In genomic region chr16:1330931-1331711, GRCh38 we compare ENCODE assay signal across 9 cellular contexts. TPM values are rescaled to one million over a fixed set of nuclear protein-coding genes. Genes with fewer than 3 reads are reported as not detected.
A peak's percentile ranks its signal among the peaks of the same experiment; 100 is the strongest.
DNase-seq lines count a peak whose midpoint lies in the region; ATAC-seq and TF ChIP-seq lines count a peak whose summit lies in the region.
"Had no signal": no experiment of that assay in that cellular context is flagged by ENCODE, and none has a peak within 500 bp of the region (broad histone marks: within the 10 kb centered on the region; RNA-seq: fewer than 3 reads in every experiment).

No MANE protein-coding gene starts in this region.

- H3K9me3 ChIP-seq in Caco-2 (no peaks in the 10 kb centered on the region), MM.1S (replicated peaks; ENCODE audit: insufficient read depth, low read length) (no peaks in the 10 kb centered on the region)

- H3K27ac Mint-ChIP-seq in Caco-2 (ENCODE audit: unreplicated experiment), result peak overlapping the region; percentile 19
- H3K27ac Mint-ChIP-seq in progenitor cell of endocrine pancreas, result peak overlapping the region; percentile 87

- H3K27me3 ChIP-seq in Caco-2 (replicated peaks; ENCODE audit: control insufficient read depth, insufficient read depth, low read length) (no peaks in the 10 kb centered on the region; the same call in 1 of the 2 replicates), MM.1S (replicated peaks; ENCODE audit: insufficient read depth, low read length) (peaks cover 35% of the 10 kb centered on the region), foreskin keratinocyte (peaks cover 53% of the 10 kb centered on the region)

- H3K4me3 Mint-ChIP-seq in Caco-2 (ENCODE audit: unreplicated experiment) (no peak overlapping the region), progenitor cell of endocrine pancreas (ENCODE audit: low read depth) (peak overlapping the region; percentile 63)

- intact Hi-C loops in Caco-2 (cut with micrococcal nuclease; ENCODE audit: unreplicated experiment), result no loop called here

- H3K9me3 Mint-ChIP-seq in Caco-2 (ENCODE audit: unreplicated experiment), result no peaks in the 10 kb centered on the region
- no peaks in the 10 kb centered on the region for H3K9me3 Mint-ChIP-seq in progenitor cell of endocrine pancreas (ENCODE audit: low read depth)

- ATAC-seq in GM21367 (IDR thresholded peaks at IDR 0.05; ENCODE audit: unreplicated experiment) (no peak), foreskin keratinocyte (no peak)

- H3K27ac ChIP-seq in MM.1S (ENCODE audit: low read length), result peak overlapping the region; percentile 58; the same call in 1 of the 2 replicates
- H3K27ac ChIP-seq in foreskin keratinocyte, result no peak overlapping the region

- peak overlapping the region; percentile 89 for H2AFZ ChIP-seq in MM.1S (ENCODE audit: low read length)

- TF ChIP-seq POLR2A in erythroblast (IDR thresholded peaks at IDR 0.05; ENCODE audit: low read length), result no peak

- CTCF ChIA-PET in Caco-2 (lab: Charles Lee), result interaction anchor here (0.6 kb wide), 1 partner anchor 99 kb away, joined by 5 read pairs; no protein-coding TSS in a partner anchor

- no peaks in the 10 kb centered on the region for H3K9me2 ChIP-seq in MM.1S (replicated peaks; ENCODE audit: insufficient read depth, low read length)

- no peaks in the 10 kb centered on the region for H3F3A ChIP-seq in MM.1S (ENCODE audit: insufficient read depth, low read length)

- no peaks in the 10 kb centered on the region for H3K36me3 Mint-ChIP-seq in Caco-2 (ENCODE audit: insufficient read depth, unreplicated experiment)
- H3K36me3 Mint-ChIP-seq in progenitor cell of endocrine pancreas (ENCODE audit: insufficient read depth), result no peaks in the 10 kb centered on the region

- H3K36me3 ChIP-seq in Caco-2 (ENCODE audit: control insufficient read depth, insufficient read depth, low read length), result no peaks in the 10 kb centered on the region
- no peaks in the 10 kb centered on the region for H3K36me3 ChIP-seq in MM.1S (replicated peaks; ENCODE audit: insufficient read depth, low read length)

- H3K4me1 Mint-ChIP-seq in Caco-2 (ENCODE audit: low read depth, unreplicated experiment) (no peaks in the 10 kb centered on the region), progenitor cell of endocrine pancreas (ENCODE audit: low read depth) (peaks cover 10% of the 10 kb centered on the region)

- H3K79me2 ChIP-seq in MM.1S (ENCODE audit: low read length), result no peaks in the 10 kb centered on the region

- H3K4me1 ChIP-seq in Caco-2 (peaks cover 4% of the 10 kb centered on the region; the same call in 1 of the 2 replicates), MM.1S (ENCODE audit: low read length) (peaks cover 18% of the 10 kb centered on the region), foreskin keratinocyte (no peaks in the 10 kb centered on the region)

- POLR2A ChIA-PET in Caco-2 (lab: Charles Lee), result no interaction called here

- no peak for TF ChIP-seq CTCF in Caco-2 (IDR thresholded peaks at IDR 0.05; ENCODE audit: insufficient read depth in 1 of 2, low read depth in 1 of 2, low read length in 1 of 2, severe bottlenecking in 1 of 2, unreplicated experiment in 1 of 2)
- peak; percentile 8; the same call in 1 of the 2 replicates for TF ChIP-seq CTCF in MM.1S (IDR thresholded peaks at IDR 0.05; ENCODE audit: low read length)
- no peak for TF ChIP-seq CTCF in epithelial cell of proximal tubule (conservative IDR thresholded peaks at IDR 0.05; ENCODE audit: low read depth, low read length)
- no peak for TF ChIP-seq CTCF in progenitor cell of endocrine pancreas (IDR thresholded peaks at IDR 0.05; ENCODE audit: unreplicated experiment)
- TF ChIP-seq CTCF in foreskin keratinocyte (conservative IDR thresholded peaks at IDR 0.05), result no peak

- BruUV-seq in Caco-2 (replicated peaks; lab: Mats Ljungman, UMichigan), result no TSS peak

- H3K27me3 Mint-ChIP-seq in Caco-2 (ENCODE audit: insufficient read depth, unreplicated experiment) (no peaks in the 10 kb centered on the region), progenitor cell of endocrine pancreas (peaks cover 20% of the 10 kb centered on the region)

- H4K20me1 ChIP-seq in MM.1S (ENCODE audit: insufficient read depth, low read length), result no peaks in the 10 kb centered on the region

- H3K4me3 ChIP-seq in Caco-2 (ENCODE audit: low read depth, low read length) (no peak overlapping the region), MM.1S (ENCODE audit: low read length) (peak overlapping the region; percentile 74), epithelial cell of proximal tubule (ENCODE audit: low read depth, low read length) (peak overlapping the region; percentile 48)

- H3K4me2 ChIP-seq in MM.1S (ENCODE audit: low read depth, low read length), result peak overlapping the region; percentile 100

- peak overlapping the region; percentile 92 for H3K9ac ChIP-seq in MM.1S (ENCODE audit: low read length)

- DNase-seq in Caco-2 (no peak), MM.1S (no peak), epithelial cell of proximal tubule (ENCODE audit: low read depth) (no peak), progenitor cell of endocrine pancreas (ENCODE audit: low spot score, unreplicated experiment) (no peak), erythroblast (lab: John Stamatoyannopoulos, UW) (no peak), NCI-H146 treated with DMSO at 0.1 percent for 48 hours (lab: John Stamatoyannopoulos, UW; ENCODE audit: unreplicated experiment) (no peak), foreskin keratinocyte (no peak)
- DNase-seq: NCI-H1048 had no signal

RNA-seq across cellular contexts. Expression of gene BAIAP3, which starts 2.3 kb away (rescaled TPM):
- total RNA-seq in Caco-2 (2022) (4.2 and 5.0 TPM in 2 replicates), epithelial cell of proximal tubule (1.5 and 3.9 TPM in 2 replicates), progenitor cell of endocrine pancreas (17.5 and 18.2 TPM in 2 replicates), foreskin keratinocyte (0.07 and 0.27 TPM in 2 replicates)
- 0.04 and 0.08 TPM in 2 replicates for polyA plus RNA-seq in foreskin keratinocyte

RNA-seq across cellular contexts. Expression of gene TSR3, which starts 20.6 kb away (rescaled TPM):
- total RNA-seq in Caco-2 (2022) (48.3 and 48.6 TPM in 2 replicates), epithelial cell of proximal tubule (123 and 157 TPM in 2 replicates), progenitor cell of endocrine pancreas (52.6 and 56.8 TPM in 2 replicates), foreskin keratinocyte (73.7 and 80.1 TPM in 2 replicates)
- 117 and 119 TPM in 2 replicates for polyA plus RNA-seq in foreskin keratinocyte

RNA-seq across cellular contexts. Expression of gene GNPTG, which starts 20.6 kb away (rescaled TPM):
- 37.3 and 37.6 TPM in 2 replicates for total RNA-seq in Caco-2 (2022)
- 38.3 and 63.9 TPM in 2 replicates for total RNA-seq in epithelial cell of proximal tubule
- 49.7 and 51.7 TPM in 2 replicates for total RNA-seq in progenitor cell of endocrine pancreas
- 18.8 and 21.6 TPM in 2 replicates for total RNA-seq in foreskin keratinocyte
- polyA plus RNA-seq in foreskin keratinocyte, result 34.1 and 40.3 TPM in 2 replicates

RNA-seq across cellular contexts. Expression of gene UBE2I, which starts 21.7 kb away (rescaled TPM):
- total RNA-seq in Caco-2 (2022) (178 and 199 TPM in 2 replicates), epithelial cell of proximal tubule (97.0 and 112 TPM in 2 replicates), progenitor cell of endocrine pancreas (211 and 212 TPM in 2 replicates), foreskin keratinocyte (76.7 and 101 TPM in 2 replicates)
- polyA plus RNA-seq in foreskin keratinocyte, result 155 and 172 TPM in 2 replicates
